11 cellular contexts compared by ENCODE assay signal in genomic region chr9:114281421-114282103, GRCh38. TPM values are rescaled to one million over a fixed set of nuclear protein-coding genes. Genes with fewer than 3 reads are reported as not detected.
DNase-seq lines count a peak whose midpoint lies in the region; ATAC-seq and TF ChIP-seq lines count a peak whose summit lies in the region.
"Had no signal": no experiment of that assay in that cellular context is flagged by ENCODE, and none has a peak within 500 bp of the region (broad histone marks: within the 10 kb centered on the region; RNA-seq: fewer than 3 reads in every experiment).

No MANE protein-coding gene starts in this region.

- intact Hi-C loops in esophagus squamous epithelium (cut with DNase I) = no loop called here

- H3K4me1 ChIP-seq in fibroblast of lung (ENCODE audit: control insufficient read depth, extremely low read depth, insufficient read depth, low read length) (peaks cover 27% of the 10 kb centered on the region), esophagus squamous epithelium (peaks cover 0 to 55% (median 14%) of the 10 kb centered on the region in 3 donors)
- H3K4me1 ChIP-seq: stomach had no signal

- H3K9ac ChIP-seq in fibroblast of lung (ENCODE audit: insufficient read depth, low read length) = no peak overlapping the region

- no peaks in the 10 kb centered on the region for H3K36me3 Mint-ChIP-seq in natural killer cell treated with Interleukin-12 subunit alpha and Interleukin-12 subunit beta and Interleukin-15 and Interleukin-18, amount 100 ng/mL, for 72 hours

- POLR2A ChIA-PET in AG04450 (lab: Yijun Ruan, JAX) = no interaction called here

- H3K9me3 ChIP-seq in AG04450 (ENCODE audit: control insufficient read depth, insufficient read depth, low read length) (peaks cover 2% of the 10 kb centered on the region; the same call in 1 of the 2 replicates), fibroblast of lung (ENCODE audit: control insufficient read depth, insufficient read depth, low read depth, low read length) (no peaks in the 10 kb centered on the region), esophagus squamous epithelium (no peaks in the 10 kb centered on the region)
- H3K9me3 ChIP-seq: stomach had no signal

- DNase-seq in AG04450 (ENCODE audit: low read depth, low spot score) = no peak
- peak; percentile 7 for DNase-seq in NCI-H1694 treated with DMSO at 0.1 percent for 48 hours (lab: John Stamatoyannopoulos, UW)
- DNase-seq in fibroblast of lung (ENCODE audit: low read depth in 2 of 2) = peak; percentile 40 to 82
- DNase-seq in mesenteric fat pad (ENCODE audit: low spot score) = peak; percentile 88
- DNase-seq in activated gamma-delta T cell treated with Interleukin-2 at 50 U/mL for 16 hours = no peak
- DNase-seq in natural killer cell treated with Interleukin-12 subunit alpha and Interleukin-12 subunit beta and Interleukin-15 and Interleukin-18, amount 100 ng/mL, for 72 hours (ENCODE audit: low spot score) = no peak
- DNase-seq in esophagus squamous epithelium (lab: John Stamatoyannopoulos, UW) = no peak
- DNase-seq: stimulated activated CD4-positive, alpha-beta T cell treated with anti-CD3 and anti-CD28 coated beads, Interleukin-4, amount 100 ng/mL, for 24 hours; stomach had no signal

- H3K27ac ChIP-seq in AG04450 (ENCODE audit: low read depth, low read length) (peak overlapping the region; percentile 3), fibroblast of lung (ENCODE audit: insufficient read depth, low read length) (peak overlapping the region; percentile 3), esophagus squamous epithelium (no peak overlapping the region)
- H3K27ac ChIP-seq: stomach had no signal

- H3K9me3 Mint-ChIP-seq in natural killer cell treated with Interleukin-12 subunit alpha and Interleukin-12 subunit beta and Interleukin-15 and Interleukin-18, amount 100 ng/mL, for 72 hours = peaks cover 6% of the 10 kb centered on the region

- H3K4me3 Mint-ChIP-seq in natural killer cell treated with Interleukin-12 subunit alpha and Interleukin-12 subunit beta and Interleukin-15 and Interleukin-18, amount 100 ng/mL, for 72 hours = no peak overlapping the region
- H3K4me3 Mint-ChIP-seq: T-helper 17 cell had no signal

- no peaks in the 10 kb centered on the region for H4K20me1 ChIP-seq in fibroblast of lung (ENCODE audit: control insufficient read depth, extremely low read depth, insufficient read depth, low read length)

- no peaks in the 10 kb centered on the region for H3K79me2 ChIP-seq in fibroblast of lung (ENCODE audit: control insufficient read depth, insufficient read depth, low read length)

- H3K27ac Mint-ChIP-seq in natural killer cell treated with Interleukin-12 subunit alpha and Interleukin-12 subunit beta and Interleukin-15 and Interleukin-18, amount 100 ng/mL, for 72 hours = no peak overlapping the region
- H3K27ac Mint-ChIP-seq: T-helper 17 cell had no signal

- H3K27me3 Mint-ChIP-seq in natural killer cell treated with Interleukin-12 subunit alpha and Interleukin-12 subunit beta and Interleukin-15 and Interleukin-18, amount 100 ng/mL, for 72 hours = peaks cover 0 to 2% of the 10 kb centered on the region in 2 donors

- no peak overlapping the region for H3K4me3 ChIP-seq in AG04450 (ENCODE audit: low read depth, low read length)
- H3K4me3 ChIP-seq in fibroblast of lung (replicated peaks in 1 of 4; ENCODE audit: control extremely low read depth in 1 of 4, insufficient read depth in 1 of 4, low read depth in 3 of 4, low read length in 4 of 4) = no peak overlapping the region
- H3K4me3 ChIP-seq in esophagus squamous epithelium = no peak overlapping the region
- H3K4me3 ChIP-seq: stomach had no signal

- no peak for TF ChIP-seq POLR2A in esophagus squamous epithelium (IDR thresholded peaks at IDR 0.05)

- no peaks in the 10 kb centered on the region for H3K36me3 ChIP-seq in fibroblast of lung (ENCODE audit: control insufficient read depth, insufficient read depth, low read length)
- no peaks in the 10 kb centered on the region for H3K36me3 ChIP-seq in esophagus squamous epithelium

- no peak overlapping the region for H3K4me2 ChIP-seq in fibroblast of lung (ENCODE audit: extremely low read depth, insufficient read depth, low read length)

- CTCF ChIA-PET in AG04450 (lab: Charles Lee) = interaction anchor here (1.3 to 16.9 kb wide), 3 partner anchors 9 to 172 kb away, joined by 3 to 348 read pairs (median 11); no protein-coding TSS in a partner anchor

- no peaks in the 10 kb centered on the region for H3K27me3 ChIP-seq in AG04450 (ENCODE audit: control insufficient read depth, insufficient read depth, low read length)
- no peaks in the 10 kb centered on the region for H3K27me3 ChIP-seq in fibroblast of lung (ENCODE audit: control insufficient read depth, insufficient read depth, low read length)
- no peaks in the 10 kb centered on the region for H3K27me3 ChIP-seq in esophagus squamous epithelium
- H3K27me3 ChIP-seq: stomach had no signal

- WGBS in esophagus squamous epithelium, 2 donors = 82 to 91% methylated on average over 7 to 9 of the region's 13 CpGs

- no peak for TF ChIP-seq CTCF in AG04450 (IDR thresholded peaks at IDR 0.05; ENCODE audit: low read depth, low read length)
- TF ChIP-seq CTCF in fibroblast of lung (conservative IDR thresholded peaks at IDR 0.05 in 1 of 2, IDR thresholded peaks at IDR 0.05 in 1 of 2; ENCODE audit: low read depth in 1 of 2, low read length in 2 of 2) = no peak
- no peak for TF ChIP-seq CTCF in esophagus squamous epithelium (IDR thresholded peaks at IDR 0.05)

- H2AFZ ChIP-seq in fibroblast of lung (ENCODE audit: low read length) = no peak overlapping the region

- ATAC-seq in natural killer cell treated with Interleukin-12 subunit alpha and Interleukin-12 subunit beta and Interleukin-15 and Interleukin-18, amount 100 ng/mL, for 72 hours = no peak
- ATAC-seq in HG02970 (IDR thresholded peaks at IDR 0.05; ENCODE audit: low FRiP score, unreplicated experiment) = no peak
- ATAC-seq: T-helper 17 cell had no signal

- H3K4me1 Mint-ChIP-seq in natural killer cell treated with Interleukin-12 subunit alpha and Interleukin-12 subunit beta and Interleukin-15 and Interleukin-18, amount 100 ng/mL, for 72 hours (ENCODE audit: low read depth in 2 of 2) = peaks cover 0 to 5% of the 10 kb centered on the region in 2 donors
- H3K4me1 Mint-ChIP-seq: T-helper 17 cell had no signal

RNA-seq across cellular contexts. Expression of gene ORM1, which starts 41.3 kb away (rescaled TPM):
- polyA plus RNA-seq in AG04450 (2011; rRNA removed) (0.17 TPM in 1 of 2 replicates, not detected in the other), fibroblast of lung (not detected in 2 replicates)
- not detected in 2 replicates for polyA minus RNA-seq in AG04450 (2011; rRNA and poly(A)+ RNA removed)
- total RNA-seq in fibroblast of lung (not detected in 2 replicates), mesenteric fat pad (0.64 TPM), esophagus squamous epithelium (under 1 TPM in 1 of 4 donors, not detected in 3; 0.41 TPM)
- not detected in 2 replicates for polyA plus RNA-seq in fibroblast of lung (2012)
- not detected in 2 replicates for polyA minus RNA-seq in fibroblast of lung (ENCODE audit: low replicate concordance)
- not detected for total RNA-seq in natural killer cell treated with Interleukin-12 subunit alpha and Interleukin-12 subunit beta and Interleukin-15 and Interleukin-18, amount 100 ng/mL, for 72 hours
- total RNA-seq: T-helper 17 cell had no signal

RNA-seq across cellular contexts. Expression of gene ORM2, which starts 48.1 kb away (rescaled TPM):
- not detected in 2 replicates for polyA plus RNA-seq in AG04450 (2011; rRNA removed)
- not detected in 2 replicates for polyA minus RNA-seq in AG04450 (2011; rRNA and poly(A)+ RNA removed)
- total RNA-seq in fibroblast of lung = not detected in 2 replicates
- not detected in 2 replicates for polyA plus RNA-seq in fibroblast of lung
- polyA plus RNA-seq in fibroblast of lung (2012) = not detected in 2 replicates
- polyA minus RNA-seq in fibroblast of lung (ENCODE audit: low replicate concordance) = not detected in 2 replicates
- total RNA-seq in mesenteric fat pad = not detected
- not detected for total RNA-seq in natural killer cell treated with Interleukin-12 subunit alpha and Interleukin-12 subunit beta and Interleukin-15 and Interleukin-18, amount 100 ng/mL, for 72 hours
- not detected for total RNA-seq in esophagus squamous epithelium
- total RNA-seq: T-helper 17 cell had no signal

Comparison
In these comparisons a context has a peak if more than half of its experiments do, and no peak if none do; other contexts are left out.
1. DNase-seq: peak in NCI-H1694 treated with DMSO at 0.1 percent for 48 hours (single experiment), fibroblast of lung (2 of 2) and mesenteric fat pad (single experiment); none in AG04450 (single experiment), activated gamma-delta T cell treated with Interleukin-2 at 50 U/mL for 16 hours (single experiment), natural killer cell treated with Interleukin-12 subunit alpha and Interleukin-12 subunit beta and Interleukin-15 and Interleukin-18, amount 100 ng/mL, for 72 hours (single experiment) and esophagus squamous epithelium (single experiment).
2. H3K27ac ChIP-seq: peak in AG04450 (single experiment) and fibroblast of lung (single experiment); none in esophagus squamous epithelium (0 of 4).